Comparison of ENCODE assay signal across 19 cellular contexts in the genomic region with DNA sequence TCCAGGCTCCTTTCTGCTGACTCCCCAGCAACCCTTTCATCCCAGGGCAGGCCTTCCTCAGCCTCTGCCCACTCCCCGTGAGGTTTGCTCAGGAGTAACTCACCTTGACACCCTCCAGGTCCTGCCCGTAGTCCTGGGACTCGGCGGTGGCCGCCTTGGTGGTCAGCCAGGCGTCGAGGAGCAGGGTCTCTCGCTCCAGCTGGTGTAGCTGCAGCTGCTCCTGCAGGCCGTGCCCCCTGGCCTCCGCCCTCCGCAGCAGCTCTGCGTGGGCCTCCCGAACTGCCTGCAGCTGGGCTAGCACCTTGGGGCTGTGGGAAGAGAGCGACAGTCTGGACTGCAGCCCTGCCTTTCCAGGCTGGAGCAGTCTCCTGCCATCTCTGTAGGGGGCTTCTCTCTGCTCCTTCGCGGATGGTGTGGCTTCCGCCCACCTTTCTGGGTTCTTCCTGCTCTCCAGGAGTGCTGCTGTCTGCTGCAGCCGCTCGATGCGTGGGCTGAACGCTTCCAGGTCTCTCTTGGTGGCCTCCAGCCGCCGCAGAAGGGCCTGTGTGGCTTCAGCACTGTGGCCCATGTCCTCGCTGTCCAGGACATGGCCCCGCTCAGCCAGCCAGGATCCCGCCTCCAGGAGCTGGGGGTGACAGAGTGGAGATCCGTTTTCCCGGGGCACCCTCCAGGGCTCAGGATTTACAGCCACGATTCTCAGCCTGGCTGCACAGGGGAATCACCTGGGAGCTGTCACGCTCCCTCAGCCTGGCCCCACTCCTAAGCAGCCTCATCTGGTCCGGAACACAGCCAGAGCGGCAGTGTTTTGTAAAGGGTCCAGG.
"Had no signal": no experiment of that assay in that cellular context is flagged by ENCODE, and none has a peak within 500 bp of the region (broad histone marks: within the 10 kb centered on the region; RNA-seq: fewer than 3 reads in every experiment).

No MANE protein-coding gene starts in this region.

- ATAC-seq: activated CD4-positive, alpha-beta T cell treated with anti-CD3 and anti-CD28 coated beads for 36 hours; activated naive CD8-positive, alpha-beta T cell treated with anti-CD3 and anti-CD28 coated beads, Interleukin-2, amount 50 U/mL, for 24 hours; activated T-helper 17 cell treated with anti-CD3 and anti-CD28 coated beads, Interleukin-2, amount 50 U/mL, for 72 hours; stimulated activated effector memory CD8-positive, alpha-beta T cell treated with anti-CD3 and anti-CD28 coated beads, Interleukin-12 subunit alpha, Interleukin-12 subunit beta, amount 100 ng/mL, for 72 hours; upper lobe of right lung had no signal

- H3K27me3 ChIP-seq: brain microvascular endothelial cell, colonic mucosa, testis, upper lobe of right lung had no signal

- H3K27ac Mint-ChIP-seq: activated CD4-positive, alpha-beta T cell treated with anti-CD3 and anti-CD28 coated beads for 36 hours; activated naive CD4-positive, alpha-beta T cell treated with anti-CD3 and anti-CD28 coated beads for 36 hours; activated naive CD8-positive, alpha-beta T cell treated with anti-CD3 and anti-CD28 coated beads, Interleukin-2, amount 50 U/mL, for 24 hours; activated T-helper 17 cell treated with anti-CD3 and anti-CD28 coated beads, Interleukin-2, amount 50 U/mL, for 72 hours; endodermal cell; memory B cell had no signal

- H3K4me3 ChIP-seq: colonic mucosa, sigmoid colon, testis, upper lobe of right lung had no signal

- DNase-seq: activated CD4-positive, alpha-beta T cell treated with anti-CD3 and anti-CD28 coated beads for 36 hours; activated CD4-positive, alpha-beta T cell treated with anti-CD3 and anti-CD28 coated beads, Interleukin-2, amount 50 U/mL, for 48 hours; activated naive CD4-positive, alpha-beta T cell treated with anti-CD3 and anti-CD28 coated beads for 36 hours; activated naive CD8-positive, alpha-beta T cell treated with anti-CD3 and anti-CD28 coated beads, Interleukin-2, amount 50 U/mL, for 24 hours; anterior cingulate cortex; brain microvascular endothelial cell; central memory CD4-positive, alpha-beta T cell; colonic mucosa; endodermal cell; erythroblast; head of caudate nucleus; sigmoid colon; stimulated activated CD4-positive, alpha-beta T cell treated with anti-CD3 and anti-CD28 coated beads, Interleukin-4, amount 100 ng/mL, for 24 hours; testis; upper lobe of right lung had no signal

- H3K9me3 Mint-ChIP-seq: activated naive CD4-positive, alpha-beta T cell treated with anti-CD3 and anti-CD28 coated beads for 36 hours; activated naive CD8-positive, alpha-beta T cell treated with anti-CD3 and anti-CD28 coated beads, Interleukin-2, amount 50 U/mL, for 24 hours; activated T-helper 17 cell treated with anti-CD3 and anti-CD28 coated beads, Interleukin-2, amount 50 U/mL, for 72 hours; endodermal cell; memory B cell; stimulated activated effector memory CD8-positive, alpha-beta T cell treated with anti-CD3 and anti-CD28 coated beads, Interleukin-12 subunit alpha, Interleukin-12 subunit beta, amount 100 ng/mL, for 72 hours had no signal

- H3K27ac ChIP-seq: brain microvascular endothelial cell, colonic mucosa, parathyroid adenoma, sigmoid colon, testis, upper lobe of right lung had no signal

- H3K4me1 Mint-ChIP-seq: activated T-helper 17 cell treated with anti-CD3 and anti-CD28 coated beads, Interleukin-2, amount 50 U/mL, for 72 hours had no signal

- H3K9me3 ChIP-seq: colonic mucosa, sigmoid colon, testis, upper lobe of right lung had no signal

- H3K27me3 Mint-ChIP-seq: activated CD4-positive, alpha-beta T cell treated with anti-CD3 and anti-CD28 coated beads for 36 hours; activated naive CD8-positive, alpha-beta T cell treated with anti-CD3 and anti-CD28 coated beads, Interleukin-2, amount 50 U/mL, for 24 hours; activated T-helper 17 cell treated with anti-CD3 and anti-CD28 coated beads, Interleukin-2, amount 50 U/mL, for 72 hours; memory B cell had no signal

- H3K36me3 Mint-ChIP-seq: memory B cell; stimulated activated effector memory CD8-positive, alpha-beta T cell treated with anti-CD3 and anti-CD28 coated beads, Interleukin-12 subunit alpha, Interleukin-12 subunit beta, amount 100 ng/mL, for 72 hours had no signal

- H3K36me3 ChIP-seq: brain microvascular endothelial cell, colonic mucosa, sigmoid colon, upper lobe of right lung had no signal

- H3K4me1 ChIP-seq: colonic mucosa, parathyroid adenoma, sigmoid colon, upper lobe of right lung had no signal

- H3K4me3 Mint-ChIP-seq: activated CD4-positive, alpha-beta T cell treated with anti-CD3 and anti-CD28 coated beads for 36 hours; activated naive CD4-positive, alpha-beta T cell treated with anti-CD3 and anti-CD28 coated beads for 36 hours; activated naive CD8-positive, alpha-beta T cell treated with anti-CD3 and anti-CD28 coated beads, Interleukin-2, amount 50 U/mL, for 24 hours; activated T-helper 17 cell treated with anti-CD3 and anti-CD28 coated beads, Interleukin-2, amount 50 U/mL, for 72 hours; endodermal cell; memory B cell; stimulated activated effector memory CD8-positive, alpha-beta T cell treated with anti-CD3 and anti-CD28 coated beads, Interleukin-12 subunit alpha, Interleukin-12 subunit beta, amount 100 ng/mL, for 72 hours had no signal
